Comparison of ENCODE assay signal across 1 cellular context in genomic region chr11:452203-452744, GRCh38.
TF ChIP-seq lines count a peak whose summit lies in the region.

No MANE protein-coding gene starts in this region.

TF ChIP-seq in WTC11, 78 proteins besides CTCF, POLR2A, EP300 and RAD21:
- TF ChIP-seq, protein P1, sequence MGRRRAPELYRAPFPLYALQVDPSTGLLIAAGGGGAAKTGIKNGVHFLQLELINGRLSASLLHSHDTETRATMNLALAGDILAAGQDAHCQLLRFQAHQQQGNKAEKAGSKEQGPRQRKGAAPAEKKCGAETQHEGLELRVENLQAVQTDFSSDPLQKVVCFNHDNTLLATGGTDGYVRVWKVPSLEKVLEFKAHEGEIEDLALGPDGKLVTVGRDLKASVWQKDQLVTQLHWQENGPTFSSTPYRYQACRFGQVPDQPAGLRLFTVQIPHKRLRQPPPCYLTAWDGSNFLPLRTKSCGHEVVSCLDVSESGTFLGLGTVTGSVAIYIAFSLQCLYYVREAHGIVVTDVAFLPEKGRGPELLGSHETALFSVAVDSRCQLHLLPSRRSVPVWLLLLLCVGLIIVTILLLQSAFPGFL (CRISPR knock-in tag; IDR thresholded peaks at IDR 0.05; ENCODE audit: borderline replicate concordance): no peak
- no peak for TF ChIP-seq MXD4 (CRISPR knock-in tag; IDR thresholded peaks at IDR 0.05; ENCODE audit: borderline replicate concordance)
- TF ChIP-seq SP1 (CRISPR knock-in tag; conservative IDR thresholded peaks at IDR 0.05): no peak
- no peak for TF ChIP-seq SOX15 (CRISPR knock-in tag; IDR thresholded peaks at IDR 0.05)
- TF ChIP-seq, protein P2, sequence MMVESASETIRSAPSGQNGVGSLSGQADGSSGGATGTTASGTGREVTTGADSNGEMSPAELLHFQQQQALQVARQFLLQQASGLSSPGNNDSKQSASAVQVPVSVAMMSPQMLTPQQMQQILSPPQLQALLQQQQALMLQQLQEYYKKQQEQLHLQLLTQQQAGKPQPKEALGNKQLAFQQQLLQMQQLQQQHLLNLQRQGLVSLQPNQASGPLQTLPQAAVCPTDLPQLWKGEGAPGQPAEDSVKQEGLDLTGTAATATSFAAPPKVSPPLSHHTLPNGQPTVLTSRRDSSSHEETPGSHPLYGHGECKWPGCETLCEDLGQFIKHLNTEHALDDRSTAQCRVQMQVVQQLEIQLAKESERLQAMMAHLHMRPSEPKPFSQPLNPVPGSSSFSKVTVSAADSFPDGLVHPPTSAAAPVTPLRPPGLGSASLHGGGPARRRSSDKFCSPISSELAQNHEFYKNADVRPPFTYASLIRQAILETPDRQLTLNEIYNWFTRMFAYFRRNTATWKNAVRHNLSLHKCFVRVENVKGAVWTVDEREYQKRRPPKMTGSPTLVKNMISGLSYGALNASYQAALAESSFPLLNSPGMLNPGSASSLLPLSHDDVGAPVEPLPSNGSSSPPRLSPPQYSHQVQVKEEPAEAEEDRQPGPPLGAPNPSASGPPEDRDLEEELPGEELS (CRISPR knock-in tag; IDR thresholded peaks at IDR 0.05): no peak
- no peak for TF ChIP-seq NFE2L1 (CRISPR knock-in tag; IDR thresholded peaks at IDR 0.05)
- TF ChIP-seq, protein P3, sequence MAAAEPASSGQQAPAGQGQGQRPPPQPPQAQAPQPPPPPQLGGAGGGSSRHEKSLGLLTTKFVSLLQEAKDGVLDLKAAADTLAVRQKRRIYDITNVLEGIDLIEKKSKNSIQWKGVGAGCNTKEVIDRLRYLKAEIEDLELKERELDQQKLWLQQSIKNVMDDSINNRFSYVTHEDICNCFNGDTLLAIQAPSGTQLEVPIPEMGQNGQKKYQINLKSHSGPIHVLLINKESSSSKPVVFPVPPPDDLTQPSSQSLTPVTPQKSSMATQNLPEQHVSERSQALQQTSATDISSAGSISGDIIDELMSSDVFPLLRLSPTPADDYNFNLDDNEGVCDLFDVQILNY (CRISPR knock-in tag; IDR thresholded peaks at IDR 0.05): no peak
- TF ChIP-seq SMAD3 (CRISPR knock-in tag; IDR thresholded peaks at IDR 0.05; ENCODE audit: borderline replicate concordance): no peak
- TF ChIP-seq GTF2I (CRISPR knock-in tag; conservative IDR thresholded peaks at IDR 0.05): no peak
- TF ChIP-seq RELA (CRISPR knock-in tag; IDR thresholded peaks at IDR 0.05; ENCODE audit: borderline replicate concordance): no peak
- TF ChIP-seq ZNF138 (CRISPR knock-in tag; conservative IDR thresholded peaks at IDR 0.05): no peak
- TF ChIP-seq RORB (CRISPR knock-in tag; IDR thresholded peaks at IDR 0.05): no peak
- TF ChIP-seq ATF1 (CRISPR knock-in tag; IDR thresholded peaks at IDR 0.05): no peak
- TF ChIP-seq CREB1 (CRISPR knock-in tag; IDR thresholded peaks at IDR 0.05): no peak
- TF ChIP-seq USF1 (CRISPR knock-in tag; IDR thresholded peaks at IDR 0.05): no peak
- TF ChIP-seq, protein P4, sequence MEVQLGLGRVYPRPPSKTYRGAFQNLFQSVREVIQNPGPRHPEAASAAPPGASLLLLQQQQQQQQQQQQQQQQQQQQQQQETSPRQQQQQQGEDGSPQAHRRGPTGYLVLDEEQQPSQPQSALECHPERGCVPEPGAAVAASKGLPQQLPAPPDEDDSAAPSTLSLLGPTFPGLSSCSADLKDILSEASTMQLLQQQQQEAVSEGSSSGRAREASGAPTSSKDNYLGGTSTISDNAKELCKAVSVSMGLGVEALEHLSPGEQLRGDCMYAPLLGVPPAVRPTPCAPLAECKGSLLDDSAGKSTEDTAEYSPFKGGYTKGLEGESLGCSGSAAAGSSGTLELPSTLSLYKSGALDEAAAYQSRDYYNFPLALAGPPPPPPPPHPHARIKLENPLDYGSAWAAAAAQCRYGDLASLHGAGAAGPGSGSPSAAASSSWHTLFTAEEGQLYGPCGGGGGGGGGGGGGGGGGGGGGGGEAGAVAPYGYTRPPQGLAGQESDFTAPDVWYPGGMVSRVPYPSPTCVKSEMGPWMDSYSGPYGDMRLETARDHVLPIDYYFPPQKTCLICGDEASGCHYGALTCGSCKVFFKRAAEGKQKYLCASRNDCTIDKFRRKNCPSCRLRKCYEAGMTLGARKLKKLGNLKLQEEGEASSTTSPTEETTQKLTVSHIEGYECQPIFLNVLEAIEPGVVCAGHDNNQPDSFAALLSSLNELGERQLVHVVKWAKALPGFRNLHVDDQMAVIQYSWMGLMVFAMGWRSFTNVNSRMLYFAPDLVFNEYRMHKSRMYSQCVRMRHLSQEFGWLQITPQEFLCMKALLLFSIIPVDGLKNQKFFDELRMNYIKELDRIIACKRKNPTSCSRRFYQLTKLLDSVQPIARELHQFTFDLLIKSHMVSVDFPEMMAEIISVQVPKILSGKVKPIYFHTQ (CRISPR knock-in tag; IDR thresholded peaks at IDR 0.05): no peak
- no peak for TF ChIP-seq GABPB1 (CRISPR knock-in tag; IDR thresholded peaks at IDR 0.05)
- no peak for TF ChIP-seq FOXP1 (CRISPR knock-in tag; IDR thresholded peaks at IDR 0.05; ENCODE audit: borderline replicate concordance)
- no peak for TF ChIP-seq NR1H2 (CRISPR knock-in tag; IDR thresholded peaks at IDR 0.05)
- TF ChIP-seq, protein P5, sequence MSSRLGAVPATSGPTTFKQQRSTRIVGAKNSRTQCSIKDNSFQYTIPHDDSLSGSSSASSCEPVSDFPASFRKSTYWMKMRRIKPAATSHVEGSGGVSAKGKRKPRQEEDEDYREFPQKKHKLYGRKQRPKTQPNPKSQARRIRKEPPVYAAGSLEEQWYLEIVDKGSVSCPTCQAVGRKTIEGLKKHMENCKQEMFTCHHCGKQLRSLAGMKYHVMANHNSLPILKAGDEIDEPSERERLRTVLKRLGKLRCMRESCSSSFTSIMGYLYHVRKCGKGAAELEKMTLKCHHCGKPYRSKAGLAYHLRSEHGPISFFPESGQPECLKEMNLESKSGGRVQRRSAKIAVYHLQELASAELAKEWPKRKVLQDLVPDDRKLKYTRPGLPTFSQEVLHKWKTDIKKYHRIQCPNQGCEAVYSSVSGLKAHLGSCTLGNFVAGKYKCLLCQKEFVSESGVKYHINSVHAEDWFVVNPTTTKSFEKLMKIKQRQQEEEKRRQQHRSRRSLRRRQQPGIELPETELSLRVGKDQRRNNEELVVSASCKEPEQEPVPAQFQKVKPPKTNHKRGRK (CRISPR knock-in tag; IDR thresholded peaks at IDR 0.05; ENCODE audit: borderline replicate concordance): no peak
